In genomic region chr6:19086480-19086879, GRCh38 we compare ENCODE assay signal across 28 cellular contexts.
"Had no signal": no experiment of that assay in that cellular context is flagged by ENCODE, and none has a peak within 500 bp of the region (broad histone marks: within the 10 kb centered on the region; RNA-seq: fewer than 3 reads in every experiment).

No MANE protein-coding gene starts in this region.

- H3K9ac ChIP-seq: parathyroid adenoma had no signal

- H3K4me3 ChIP-seq: hepatocyte, left ventricle myocardium inferior, lung, mucosa of descending colon, right atrium auricular region, right lobe of liver, smooth muscle cell, tibial nerve, uterus had no signal

- H3K36me3 ChIP-seq: left ventricle myocardium inferior, neutrophil, right atrium auricular region, right lobe of liver, tibial nerve, uterus had no signal

- FAIRE-seq: islet of Langerhans, kidney had no signal

- H3K4me3 Mint-ChIP-seq: immature natural killer cell; naive thymus-derived CD4-positive, alpha-beta T cell; natural killer cell treated with Interleukin-12 subunit alpha and Interleukin-12 subunit beta and Interleukin-15 and Interleukin-18, amount 100 ng/mL, for 72 hours; stimulated activated memory B cell treated with anti-CD40 and anti-IgM and Interleukin-4, amounts not matched to agents 10 μg/mL and 1 μg/mL and 100 μg/mL, for 72 hours; stimulated activated naive CD8-positive, alpha-beta T cell treated with anti-CD3 and anti-CD28 coated beads, Interleukin-15, amount 100 ng/mL, for 72 hours; type B pancreatic cell had no signal

- H3K27ac ChIP-seq: hepatocyte, left ventricle myocardium inferior, neutrophil, parathyroid adenoma, right atrium auricular region, right lobe of liver, tibial nerve, uterus had no signal

- DNase-seq: immature natural killer cell; kidney; left ventricle myocardium inferior; midbrain; mucosa of descending colon; naive thymus-derived CD4-positive, alpha-beta T cell; occipital lobe; right lobe of liver; stimulated activated CD4-positive, alpha-beta T cell treated with anti-CD3 and anti-CD28 coated beads, Interleukin-1b, Interleukin-23, amount 100 ng/mL, for 48 hours; stimulated activated CD4-positive, alpha-beta T cell treated with anti-CD3 and anti-CD28 coated beads, Interleukin-2, amount 100 ng/mL, for 48 hours; stimulated activated CD4-positive, alpha-beta T cell treated with anti-CD3 and anti-CD28 coated beads, Interleukin-4, amount 100 ng/mL, for 4 hours; stimulated activated CD8-positive, alpha-beta memory T cell treated with anti-CD3 and anti-CD28 coated beads, Interleukin-4, amount 100 ng/mL, for 48 hours; stimulated activated naive CD4-positive, alpha-beta T cell treated with Interleukin-2 at 50 U/mL for 16 hours; stimulated activated naive CD8-positive, alpha-beta T cell treated with anti-CD3 and anti-CD28 coated beads, Interleukin-15, amount 100 ng/mL, for 72 hours; substantia nigra; uterus had no signal

- H2AFZ ChIP-seq: hepatocyte, parathyroid adenoma had no signal

- H3K4me2 ChIP-seq: hepatocyte, smooth muscle cell had no signal

- H3K4me1 ChIP-seq: left ventricle myocardium inferior, parathyroid adenoma, right atrium auricular region, right lobe of liver, tibial nerve, uterus had no signal

- H3K36me3 Mint-ChIP-seq: immature natural killer cell; naive thymus-derived CD4-positive, alpha-beta T cell; natural killer cell treated with Interleukin-12 subunit alpha and Interleukin-12 subunit beta and Interleukin-15 and Interleukin-18, amount 100 ng/mL, for 72 hours; stimulated activated memory B cell treated with anti-CD40 and anti-IgM and Interleukin-4, amounts not matched to agents 10 μg/mL and 1 μg/mL and 100 μg/mL, for 72 hours; type B pancreatic cell had no signal

- H3K27ac Mint-ChIP-seq: immature natural killer cell; naive thymus-derived CD4-positive, alpha-beta T cell; natural killer cell treated with Interleukin-12 subunit alpha and Interleukin-12 subunit beta and Interleukin-15 and Interleukin-18, amount 100 ng/mL, for 72 hours; progenitor cell of endocrine pancreas; stimulated activated memory B cell treated with anti-CD40 and anti-IgM and Interleukin-4, amounts not matched to agents 10 μg/mL and 1 μg/mL and 100 μg/mL, for 72 hours; stimulated activated naive CD8-positive, alpha-beta T cell treated with anti-CD3 and anti-CD28 coated beads, Interleukin-15, amount 100 ng/mL, for 72 hours; type B pancreatic cell had no signal

- H3K27me3 Mint-ChIP-seq: natural killer cell treated with Interleukin-12 subunit alpha and Interleukin-12 subunit beta and Interleukin-15 and Interleukin-18, amount 100 ng/mL, for 72 hours; stimulated activated memory B cell treated with anti-CD40 and anti-IgM and Interleukin-4, amounts not matched to agents 10 μg/mL and 1 μg/mL and 100 μg/mL, for 72 hours; stimulated activated naive CD8-positive, alpha-beta T cell treated with anti-CD3 and anti-CD28 coated beads, Interleukin-15, amount 100 ng/mL, for 72 hours; type B pancreatic cell had no signal

- H3K9me3 Mint-ChIP-seq: stimulated activated naive CD8-positive, alpha-beta T cell treated with anti-CD3 and anti-CD28 coated beads, Interleukin-15, amount 100 ng/mL, for 72 hours; type B pancreatic cell had no signal

- H3K9me3 ChIP-seq: left ventricle myocardium inferior, mucosa of descending colon, neutrophil, right atrium auricular region, right lobe of liver, tibial nerve, uterus had no signal

- H3K27me3 ChIP-seq: hepatocyte, neutrophil, right atrium auricular region, right lobe of liver, tibial nerve, uterus had no signal

- H3K79me2 ChIP-seq: hepatocyte, parathyroid adenoma had no signal

- ATAC-seq: mucosa of descending colon; naive thymus-derived CD4-positive, alpha-beta T cell; natural killer cell treated with Interleukin-12 subunit alpha and Interleukin-12 subunit beta and Interleukin-15 and Interleukin-18, amount 100 ng/mL, for 72 hours; right lobe of liver; stimulated activated memory B cell treated with anti-CD40 and anti-IgM and Interleukin-4, amounts not matched to agents 10 μg/mL and 1 μg/mL and 100 μg/mL, for 72 hours; stimulated activated naive CD8-positive, alpha-beta T cell treated with anti-CD3 and anti-CD28 coated beads, Interleukin-15, amount 100 ng/mL, for 72 hours had no signal

- H3K4me1 Mint-ChIP-seq: immature natural killer cell; naive thymus-derived CD4-positive, alpha-beta T cell; stimulated activated memory B cell treated with anti-CD40 and anti-IgM and Interleukin-4, amounts not matched to agents 10 μg/mL and 1 μg/mL and 100 μg/mL, for 72 hours; stimulated activated naive CD8-positive, alpha-beta T cell treated with anti-CD3 and anti-CD28 coated beads, Interleukin-15, amount 100 ng/mL, for 72 hours had no signal
